Comparison of ENCODE assay signal across 1 cellular context in genomic region chr1:8182034-8182761, GRCh38.
TF ChIP-seq lines count a peak whose summit lies in the region.

No MANE protein-coding gene starts in this region.

TF ChIP-seq in HepG2, 621 proteins besides CTCF, POLR2A, EP300 and RAD21 (continued from another document and continues in another):
- TF ChIP-seq AFF4 (CRISPR knock-in tag; IDR thresholded peaks at IDR 0.05) (no peak), ZNF577 (CRISPR knock-in tag; IDR thresholded peaks at IDR 0.05; ENCODE audit: borderline replicate concordance, low read depth) (no peak), ZNF7 (CRISPR knock-in tag; IDR thresholded peaks at IDR 0.05) (no peak), ZNF264 (CRISPR knock-in tag; IDR thresholded peaks at IDR 0.05) (no peak), ZNF225 (CRISPR knock-in tag; IDR thresholded peaks at IDR 0.05) (no peak), ZSCAN29 (CRISPR knock-in tag; conservative IDR thresholded peaks at IDR 0.05) (no peak), HNF1A (IDR thresholded peaks at IDR 0.05; ENCODE audit: low read depth) (no peak), HNF1A (CRISPR knock-in tag; IDR thresholded peaks at IDR 0.05; ENCODE audit: borderline replicate concordance) (no peak), ZNF652 (CRISPR knock-in tag; IDR thresholded peaks at IDR 0.05; ENCODE audit: borderline replicate concordance, low read depth) (no peak), RFXANK (CRISPR knock-in tag; IDR thresholded peaks at IDR 0.05) (0 out of 2 replicates have a peak, but pooled peaks have one; percentile 60), ZFY (CRISPR knock-in tag; IDR thresholded peaks at IDR 0.05) (peak; percentile 58), HINFP (CRISPR knock-in tag; IDR thresholded peaks at IDR 0.05; ENCODE audit: low read depth) (no peak), SAP130 (CRISPR knock-in tag; IDR thresholded peaks at IDR 0.05; ENCODE audit: low read depth) (peak; percentile 72), ZNF619 (CRISPR knock-in tag; IDR thresholded peaks at IDR 0.05) (no peak), NAIF1 (CRISPR knock-in tag; IDR thresholded peaks at IDR 0.05; ENCODE audit: borderline replicate concordance) (0 out of 2 replicates have a peak, but pooled peaks have one; percentile 28), ZBTB20 (CRISPR knock-in tag; IDR thresholded peaks at IDR 0.05; ENCODE audit: borderline replicate concordance, low read depth) (no peak), ZNF746 (CRISPR knock-in tag; IDR thresholded peaks at IDR 0.05) (no peak), ZNF333 (CRISPR knock-in tag; IDR thresholded peaks at IDR 0.05; ENCODE audit: borderline replicate concordance) (no peak), CBFB (CRISPR knock-in tag; IDR thresholded peaks at IDR 0.05) (no peak), SRSF4 (IDR thresholded peaks at IDR 0.05; ENCODE audit: low read depth, low read length, poor library complexity, severe bottlenecking) (no peak), ZNF563 (CRISPR knock-in tag; IDR thresholded peaks at IDR 0.05) (no peak), ZNF337 (CRISPR knock-in tag; IDR thresholded peaks at IDR 0.05; ENCODE audit: borderline replicate concordance, low read depth) (no peak), GZF1 (CRISPR knock-in tag; IDR thresholded peaks at IDR 0.05) (no peak), ZNF335 (CRISPR knock-in tag; IDR thresholded peaks at IDR 0.05) (no peak), SALL2 (CRISPR knock-in tag; IDR thresholded peaks at IDR 0.05) (no peak), SNAPC2 (CRISPR knock-in tag; IDR thresholded peaks at IDR 0.05) (no peak), GMEB2 (CRISPR knock-in tag; IDR thresholded peaks at IDR 0.05; ENCODE audit: low read depth) (no peak), ZNF362 (CRISPR knock-in tag; IDR thresholded peaks at IDR 0.05; ENCODE audit: borderline replicate concordance) (no peak), GTF2F1 (IDR thresholded peaks at IDR 0.05; ENCODE audit: low read length) (no peak), NR2F1 (CRISPR knock-in tag; IDR thresholded peaks at IDR 0.05) (no peak), ZFP1 (CRISPR knock-in tag; IDR thresholded peaks at IDR 0.05) (peak; percentile 42; the same call in 1 of the 2 replicates), PHB2 (IDR thresholded peaks at IDR 0.05; ENCODE audit: partially characterized antibody) (no peak), ZNF331 (CRISPR knock-in tag; IDR thresholded peaks at IDR 0.05) (peak; percentile 45; the same call in 1 of the 2 replicates), MBD4 (IDR thresholded peaks at IDR 0.05; ENCODE audit: borderline replicate concordance, low read length) (no peak; the same call in 1 of the 2 replicates), ERF (CRISPR knock-in tag; IDR thresholded peaks at IDR 0.05) (peak; percentile 82), DRAP1 (CRISPR knock-in tag; IDR thresholded peaks at IDR 0.05) (0 out of 2 replicates have a peak, but pooled peaks have one; percentile 7), HOXA3 (CRISPR knock-in tag; IDR thresholded peaks at IDR 0.05) (peak; percentile 37; the same call in 1 of the 2 replicates), TFAP4 (IDR thresholded peaks at IDR 0.05; ENCODE audit: borderline replicate concordance, low read depth) (no peak), ZMYM2 (CRISPR knock-in tag; IDR thresholded peaks at IDR 0.05) (no peak), ZNF451 (CRISPR knock-in tag; IDR thresholded peaks at IDR 0.05) (no peak)
- TF ChIP-seq, protein P1, sequence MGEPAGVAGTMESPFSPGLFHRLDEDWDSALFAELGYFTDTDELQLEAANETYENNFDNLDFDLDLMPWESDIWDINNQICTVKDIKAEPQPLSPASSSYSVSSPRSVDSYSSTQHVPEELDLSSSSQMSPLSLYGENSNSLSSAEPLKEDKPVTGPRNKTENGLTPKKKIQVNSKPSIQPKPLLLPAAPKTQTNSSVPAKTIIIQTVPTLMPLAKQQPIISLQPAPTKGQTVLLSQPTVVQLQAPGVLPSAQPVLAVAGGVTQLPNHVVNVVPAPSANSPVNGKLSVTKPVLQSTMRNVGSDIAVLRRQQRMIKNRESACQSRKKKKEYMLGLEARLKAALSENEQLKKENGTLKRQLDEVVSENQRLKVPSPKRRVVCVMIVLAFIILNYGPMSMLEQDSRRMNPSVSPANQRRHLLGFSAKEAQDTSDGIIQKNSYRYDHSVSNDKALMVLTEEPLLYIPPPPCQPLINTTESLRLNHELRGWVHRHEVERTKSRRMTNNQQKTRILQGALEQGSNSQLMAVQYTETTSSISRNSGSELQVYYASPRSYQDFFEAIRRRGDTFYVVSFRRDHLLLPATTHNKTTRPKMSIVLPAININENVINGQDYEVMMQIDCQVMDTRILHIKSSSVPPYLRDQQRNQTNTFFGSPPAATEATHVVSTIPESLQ (CRISPR knock-in tag; conservative IDR thresholded peaks at IDR 0.05) = no peak
- TF ChIP-seq, protein P2, sequence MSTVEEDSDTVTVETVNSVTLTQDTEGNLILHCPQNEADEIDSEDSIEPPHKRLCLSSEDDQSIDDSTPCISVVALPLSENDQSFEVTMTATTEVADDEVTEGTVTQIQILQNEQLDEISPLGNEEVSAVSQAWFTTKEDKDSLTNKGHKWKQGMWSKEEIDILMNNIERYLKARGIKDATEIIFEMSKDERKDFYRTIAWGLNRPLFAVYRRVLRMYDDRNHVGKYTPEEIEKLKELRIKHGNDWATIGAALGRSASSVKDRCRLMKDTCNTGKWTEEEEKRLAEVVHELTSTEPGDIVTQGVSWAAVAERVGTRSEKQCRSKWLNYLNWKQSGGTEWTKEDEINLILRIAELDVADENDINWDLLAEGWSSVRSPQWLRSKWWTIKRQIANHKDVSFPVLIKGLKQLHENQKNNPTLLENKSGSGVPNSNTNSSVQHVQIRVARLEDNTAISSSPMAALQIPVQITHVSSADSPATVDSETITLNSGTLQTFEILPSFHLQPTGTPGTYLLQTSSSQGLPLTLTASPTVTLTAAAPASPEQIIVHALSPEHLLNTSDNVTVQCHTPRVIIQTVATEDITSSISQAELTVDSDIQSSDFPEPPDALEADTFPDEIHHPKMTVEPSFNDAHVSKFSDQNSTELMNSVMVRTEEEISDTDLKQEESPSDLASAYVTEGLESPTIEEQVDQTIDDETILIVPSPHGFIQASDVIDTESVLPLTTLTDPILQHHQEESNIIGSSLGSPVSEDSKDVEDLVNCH (CRISPR knock-in tag; IDR thresholded peaks at IDR 0.05) = no peak
- TF ChIP-seq, protein P3, sequence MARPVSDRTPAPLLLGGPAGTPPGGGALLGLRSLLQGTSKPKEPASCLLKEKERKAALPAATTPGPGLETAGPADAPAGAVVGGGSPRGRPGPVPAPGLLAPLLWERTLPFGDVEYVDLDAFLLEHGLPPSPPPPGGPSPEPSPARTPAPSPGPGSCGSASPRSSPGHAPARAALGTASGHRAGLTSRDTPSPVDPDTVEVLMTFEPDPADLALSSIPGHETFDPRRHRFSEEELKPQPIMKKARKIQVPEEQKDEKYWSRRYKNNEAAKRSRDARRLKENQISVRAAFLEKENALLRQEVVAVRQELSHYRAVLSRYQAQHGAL (CRISPR knock-in tag; IDR thresholded peaks at IDR 0.05; ENCODE audit: not compliant biosample characterization) = no peak
